Comparison of ENCODE assay signal across 1 cellular context in genomic region chrX:49029876-49030275, GRCh38.
TF ChIP-seq lines count a peak whose summit lies in the region.

No MANE protein-coding gene starts in this region.

TF ChIP-seq in HepG2, 621 proteins besides CTCF, POLR2A, EP300 and RAD21:
- TF ChIP-seq HNRNPK (IDR thresholded peaks at IDR 0.05; ENCODE audit: low read depth, low read length, poor library complexity, severe bottlenecking) = no peak
- TF ChIP-seq ZNF776 (CRISPR knock-in tag; IDR thresholded peaks at IDR 0.05) = no peak
- TF ChIP-seq XRCC5 (optimal IDR thresholded peaks at IDR 0.05; ENCODE audit: low read length) = no peak
- no peak for TF ChIP-seq ZNF703 (CRISPR knock-in tag; IDR thresholded peaks at IDR 0.05; ENCODE audit: borderline replicate concordance)
- TF ChIP-seq ZNF619 (CRISPR knock-in tag; IDR thresholded peaks at IDR 0.05) = no peak
- no peak for TF ChIP-seq ZNF773 (CRISPR knock-in tag; IDR thresholded peaks at IDR 0.05; ENCODE audit: borderline replicate concordance)
- no peak for TF ChIP-seq STAT6 (CRISPR knock-in tag; IDR thresholded peaks at IDR 0.05; ENCODE audit: borderline replicate concordance)
- no peak for TF ChIP-seq ZNF639 (CRISPR knock-in tag; conservative IDR thresholded peaks at IDR 0.05)
- TF ChIP-seq MED8 (CRISPR knock-in tag; IDR thresholded peaks at IDR 0.05; ENCODE audit: insufficient replicate concordance) = no peak
- TF ChIP-seq ZNF740 (CRISPR knock-in tag; IDR thresholded peaks at IDR 0.05) = no peak
- TF ChIP-seq ZBTB20 (CRISPR knock-in tag; IDR thresholded peaks at IDR 0.05; ENCODE audit: borderline replicate concordance, low read depth) = no peak
- TF ChIP-seq ELF1 (CRISPR knock-in tag; IDR thresholded peaks at IDR 0.05) = no peak
